9 cellular contexts compared by ENCODE assay signal in the genomic region with DNA sequence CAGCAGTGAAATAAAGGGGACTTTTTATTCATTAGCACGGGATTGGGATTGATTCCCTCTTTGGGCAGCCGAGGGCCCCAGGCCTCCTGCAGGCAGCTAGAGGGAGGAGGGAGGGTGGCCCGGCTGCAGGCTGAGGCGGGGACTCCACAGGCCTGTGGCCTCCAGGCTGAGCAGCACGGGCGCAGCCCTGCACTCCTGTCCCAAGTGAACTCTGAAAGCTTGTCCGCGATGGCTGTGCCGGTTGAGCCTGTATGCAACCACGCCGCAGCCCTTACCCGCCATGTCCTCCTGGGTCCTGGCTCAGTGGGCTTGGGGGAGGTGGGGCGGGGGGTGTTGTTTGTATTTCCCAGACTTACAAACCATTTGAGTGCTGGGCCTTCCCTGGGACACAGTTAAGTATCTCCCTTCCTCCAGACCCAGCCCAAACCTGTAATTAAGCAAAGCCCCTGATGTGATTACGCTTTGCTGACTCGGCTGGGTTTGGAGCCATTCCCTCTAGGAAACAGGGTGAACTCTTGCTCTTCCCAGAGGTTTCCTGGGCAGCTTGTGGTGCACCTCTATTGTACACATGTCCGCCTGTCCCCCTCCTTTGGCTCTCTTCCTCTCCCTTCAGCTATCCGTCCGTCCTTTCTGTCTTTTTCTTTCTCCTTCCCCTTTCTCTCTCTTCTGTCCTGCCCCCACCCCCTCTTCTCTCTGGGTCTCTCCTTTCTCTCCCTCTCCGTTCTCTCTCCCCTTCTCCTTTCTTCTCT. TPM values are rescaled to one million over a fixed set of nuclear protein-coding genes. Genes with fewer than 3 reads are reported as not detected.
DNase-seq lines count a peak whose midpoint lies in the region; ATAC-seq and TF ChIP-seq lines count a peak whose summit lies in the region.
"Had no signal": no experiment of that assay in that cellular context is flagged by ENCODE, and none has a peak within 500 bp of the region (broad histone marks: within the 10 kb centered on the region; RNA-seq: fewer than 3 reads in every experiment).

No MANE protein-coding gene starts in this region.

- DNase-seq in esophagus muscularis mucosa (ENCODE audit: extremely low spot score) (peak; percentile 92), HUDEP-2 (lab: John Stamatoyannopoulos, UW; ENCODE audit: unreplicated experiment in 76 of 76) (no peak)
- no peak for DNase-seq in stimulated activated CD4-positive, alpha-beta T cell treated with anti-CD3 and anti-CD28 coated beads, Interleukin-2, amount 100 ng/mL, for 48 hours
- DNase-seq: CD8-positive, alpha-beta memory T cell had no signal

- H3K27me3 ChIP-seq in ACC112 (ENCODE audit: insufficient read depth, low read length) (no peaks in the 10 kb centered on the region), HUES6 (ENCODE audit: control insufficient read depth, insufficient read depth, low read length) (no peaks in the 10 kb centered on the region), esophagus muscularis mucosa (peaks cover 0 to 38% (median 0%) of the 10 kb centered on the region in 4 donors), neural cell (ENCODE audit: insufficient read depth, low read depth, low read length) (peaks cover 62% of the 10 kb centered on the region)

- H3K79me2 ChIP-seq in ACC112 (ENCODE audit: control insufficient read depth, insufficient read depth, low read length, unreplicated experiment) (peaks cover 90% of the 10 kb centered on the region), neural cell (replicated peaks; ENCODE audit: insufficient read depth, low read length) (peaks cover 55% of the 10 kb centered on the region)

- TF ChIP-seq CTCF in esophagus muscularis mucosa (IDR thresholded peaks at IDR 0.05) (no peak), neural cell (IDR thresholded peaks at IDR 0.05; ENCODE audit: poor library complexity, severe bottlenecking) (no peak)

- H3K4me1 ChIP-seq in ACC112 (ENCODE audit: control insufficient read depth, insufficient read depth, low read length, unreplicated experiment) = peaks cover 39% of the 10 kb centered on the region
- peaks cover 55% of the 10 kb centered on the region for H3K4me1 ChIP-seq in HUES6 (ENCODE audit: control insufficient read depth, insufficient read depth, low read length)
- peaks cover 12 to 60% (median 55%) of the 10 kb centered on the region in 4 donors for H3K4me1 ChIP-seq in esophagus muscularis mucosa

- H3F3A ChIP-seq in neural cell (ENCODE audit: insufficient read depth, low read length, poor library complexity, severe bottlenecking) = peaks cover 9% of the 10 kb centered on the region

- H3K9me2 ChIP-seq in neural cell (ENCODE audit: insufficient read depth, low read length) = no peaks in the 10 kb centered on the region

- no peak for TF ChIP-seq RAD21 in neural cell (conservative IDR thresholded peaks at IDR 0.05)

- H4K20me1 ChIP-seq in neural cell (ENCODE audit: insufficient read depth) = no peaks in the 10 kb centered on the region

- H3K9ac ChIP-seq in HUES6 (ENCODE audit: low read length) = peak overlapping the region; percentile 85
- H3K9ac ChIP-seq in neural cell (ENCODE audit: low read length) = peak overlapping the region; percentile 15

- H3K4me2 ChIP-seq in neural cell (ENCODE audit: low read length) = no peak overlapping the region

- WGBS in esophagus muscularis mucosa = 53% methylated on average over 12 of the region's 19 CpGs

- ATAC-seq in GM21528 (IDR thresholded peaks at IDR 0.05; ENCODE audit: low FRiP score, unreplicated experiment) (no peak), GM18511 (IDR thresholded peaks at IDR 0.05; ENCODE audit: unreplicated experiment) (no peak)

- H3K9me3 ChIP-seq in HUES6 (ENCODE audit: control insufficient read depth, insufficient read depth, low read depth, low read length) (no peaks in the 10 kb centered on the region), esophagus muscularis mucosa (no peaks in the 10 kb centered on the region), neural cell (ENCODE audit: low read length) (no peaks in the 10 kb centered on the region)

- peak overlapping the region; percentile 30; the same call in 1 of the 2 replicates for H3K27ac ChIP-seq in ACC112 (ENCODE audit: low read depth, low read length)
- peak overlapping the region; percentile 88 for H3K27ac ChIP-seq in HUES6 (ENCODE audit: low read depth, low read length)
- peak overlapping the region in 1 of 4 donors; percentile 49 for H3K27ac ChIP-seq in esophagus muscularis mucosa (replicated peaks in 1 of 4)
- H3K27ac ChIP-seq in neural cell (ENCODE audit: low read length) = no peak overlapping the region

- TF ChIP-seq EP300 in esophagus muscularis mucosa (IDR thresholded peaks at IDR 0.05) (no peak), neural cell (conservative IDR thresholded peaks at IDR 0.05; ENCODE audit: poor library complexity, severe bottlenecking) (no peak)

- H2AFZ ChIP-seq in ACC112 (ENCODE audit: low read length, unreplicated experiment) (peak overlapping the region; percentile 72), neural cell (ENCODE audit: low read depth, low read length) (no peak overlapping the region)

- H3K4me3 ChIP-seq in ACC112 (ENCODE audit: low read depth, low read length) = peak overlapping the region; percentile 82
- H3K4me3 ChIP-seq in HUES6 (ENCODE audit: low read depth, low read length) = peak overlapping the region; percentile 85
- peak overlapping the region; percentile 53 to 62 (median 56) for H3K4me3 ChIP-seq in esophagus muscularis mucosa
- H3K4me3 ChIP-seq in neural cell (ENCODE audit: low read length) = peak overlapping the region; percentile 60

- TF ChIP-seq POLR2A in esophagus muscularis mucosa (IDR thresholded peaks at IDR 0.05; ENCODE audit: low read depth) = no peak

- H3K36me3 ChIP-seq in ACC112 (ENCODE audit: insufficient read depth, low read length) (no peaks in the 10 kb centered on the region), HUES6 (ENCODE audit: control insufficient read depth, insufficient read depth, low read length) (no peaks in the 10 kb centered on the region), esophagus muscularis mucosa (no peaks in the 10 kb centered on the region), neural cell (ENCODE audit: insufficient read depth, low read length) (no peaks in the 10 kb centered on the region)

- intact Hi-C loops in esophagus muscularis mucosa (cut with DNase I) = loop anchor here (10.0 kb wide), 1 partner anchor 64 kb away; no protein-coding TSS in a partner anchor

TF ChIP-seq in neural cell, 6 proteins besides CTCF, POLR2A, EP300 and RAD21:
- TF ChIP-seq EZH2 (IDR thresholded peaks at IDR 0.05; ENCODE audit: borderline replicate concordance, insufficient read depth, low read length, poor library complexity, severe bottlenecking) = no peak

RNA-seq across cellular contexts. Expression of gene GLI2, which starts 5.3 kb away (rescaled TPM):
- 10 to 100 TPM in 2 of 4 donors, 1 to 10 TPM in 2; 7.1 to 25.3 (median 11.8) TPM for total RNA-seq in esophagus muscularis mucosa
- polyA plus RNA-seq in neural cell = 0.14 and 0.48 TPM in 2 replicates
- under 0.01 and 0.46 TPM in 2 replicates for polyA minus RNA-seq in neural cell
- total RNA-seq: CD8-positive, alpha-beta memory T cell had no signal
- polyA plus RNA-seq: CD8-positive, alpha-beta memory T cell had no signal
